ENCODE assay signal across 16 cellular contexts in the genomic region with DNA sequence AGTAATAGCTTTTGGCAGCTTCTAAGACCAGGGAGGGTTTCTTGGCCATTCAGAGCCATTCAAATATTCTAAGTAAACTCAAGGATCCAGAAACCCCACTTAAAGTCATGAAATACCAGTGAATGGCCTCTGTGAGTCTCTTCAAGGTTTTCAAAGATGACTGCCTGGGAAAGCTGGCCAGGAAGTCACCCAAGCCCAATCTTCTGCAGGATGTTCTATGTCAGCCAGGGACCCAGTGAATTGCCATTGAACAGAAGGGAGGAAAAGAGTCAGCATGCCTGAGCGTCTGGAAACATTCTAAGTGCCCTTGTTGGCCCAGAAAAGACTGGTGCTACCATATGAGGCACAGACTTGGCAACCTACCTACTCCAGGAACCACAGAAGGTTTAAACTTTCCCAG. TPM values are rescaled to one million over a fixed set of nuclear protein-coding genes. Genes with fewer than 3 reads are reported as not detected.
"Had no signal": no experiment of that assay in that cellular context is flagged by ENCODE, and none has a peak within 500 bp of the region (broad histone marks: within the 10 kb centered on the region; RNA-seq: fewer than 3 reads in every experiment).

No MANE protein-coding gene starts in this region.

RNA-seq across cellular contexts. Expression of a gene that starts 17.0 kb away (rescaled TPM):
- total RNA-seq: activated B cell treated with CpG ODN at 0.5 μM for 24 hours; activated CD4-positive, alpha-beta memory T cell treated with anti-CD3 and anti-CD28 coated beads, Interleukin-2, amount 10 ng/mL, durations not matched to agents 7 days and 5 days; activated CD4-positive, alpha-beta T cell treated with anti-CD3 and anti-CD28 coated beads, Interleukin-2, amount 10 ng/mL, durations not matched to agents 7 days and 5 days; activated CD8-positive, alpha-beta memory T cell treated with anti-CD3 and anti-CD28 coated beads, Interleukin-2, amount 10 ng/mL, durations not matched to agents 7 days and 5 days; activated CD8-positive, alpha-beta T cell treated with anti-CD3 and anti-CD28 coated beads, Interleukin-2, amount 10 ng/mL, durations not matched to agents 7 days and 5 days; activated naive CD4-positive, alpha-beta T cell treated with anti-CD3 and anti-CD28 coated beads, Interleukin-2, amount 50 U/mL, for 72 hours; activated naive CD8-positive, alpha-beta T cell treated with anti-CD3 and anti-CD28 coated beads for 36 hours; activated T-helper 2 cell treated with anti-CD3 and anti-CD28 coated beads, Interferon-gamma antibody, Interleukin-2, Interleukin-4, amounts not matched to agents 10 μg/mL and 5 μg/mL and 100 μg/mL, durations not matched to agents 14 hours and 24 hours and 36 hours; adrenal gland; aorta; astrocyte; body of pancreas; breast epithelium; cardiac septum; T-cell; T-helper 1 cell treated with Interleukin-12 subunit alpha and Interleukin-12 subunit beta and Interleukin-4 antibody, amounts not matched to agents 30 ng/mL and 1 ng/mL, for 36 hours had no signal

RNA-seq across cellular contexts. Expression of a gene that starts 26.4 kb away (rescaled TPM):
- total RNA-seq: activated B cell treated with CpG ODN at 0.5 μM for 24 hours; activated CD4-positive, alpha-beta memory T cell treated with anti-CD3 and anti-CD28 coated beads, Interleukin-2, amount 10 ng/mL, durations not matched to agents 7 days and 5 days; activated CD4-positive, alpha-beta T cell treated with anti-CD3 and anti-CD28 coated beads, Interleukin-2, amount 10 ng/mL, durations not matched to agents 7 days and 5 days; activated CD8-positive, alpha-beta memory T cell treated with anti-CD3 and anti-CD28 coated beads, Interleukin-2, amount 10 ng/mL, durations not matched to agents 7 days and 5 days; activated CD8-positive, alpha-beta T cell treated with anti-CD3 and anti-CD28 coated beads, Interleukin-2, amount 10 ng/mL, durations not matched to agents 7 days and 5 days; activated naive CD4-positive, alpha-beta T cell treated with anti-CD3 and anti-CD28 coated beads, Interleukin-2, amount 50 U/mL, for 72 hours; activated naive CD8-positive, alpha-beta T cell treated with anti-CD3 and anti-CD28 coated beads for 36 hours; activated T-helper 2 cell treated with anti-CD3 and anti-CD28 coated beads, Interferon-gamma antibody, Interleukin-2, Interleukin-4, amounts not matched to agents 10 μg/mL and 5 μg/mL and 100 μg/mL, durations not matched to agents 14 hours and 24 hours and 36 hours; adrenal gland; aorta; astrocyte; body of pancreas; breast epithelium; cardiac septum; T-cell; T-helper 1 cell treated with Interleukin-12 subunit alpha and Interleukin-12 subunit beta and Interleukin-4 antibody, amounts not matched to agents 30 ng/mL and 1 ng/mL, for 36 hours had no signal

RNA-seq across cellular contexts. Expression of a gene that starts 31.2 kb away (rescaled TPM):
- total RNA-seq: activated B cell treated with CpG ODN at 0.5 μM for 24 hours; activated CD4-positive, alpha-beta memory T cell treated with anti-CD3 and anti-CD28 coated beads, Interleukin-2, amount 10 ng/mL, durations not matched to agents 7 days and 5 days; activated CD4-positive, alpha-beta T cell treated with anti-CD3 and anti-CD28 coated beads, Interleukin-2, amount 10 ng/mL, durations not matched to agents 7 days and 5 days; activated CD8-positive, alpha-beta memory T cell treated with anti-CD3 and anti-CD28 coated beads, Interleukin-2, amount 10 ng/mL, durations not matched to agents 7 days and 5 days; activated CD8-positive, alpha-beta T cell treated with anti-CD3 and anti-CD28 coated beads, Interleukin-2, amount 10 ng/mL, durations not matched to agents 7 days and 5 days; activated naive CD4-positive, alpha-beta T cell treated with anti-CD3 and anti-CD28 coated beads, Interleukin-2, amount 50 U/mL, for 72 hours; activated naive CD8-positive, alpha-beta T cell treated with anti-CD3 and anti-CD28 coated beads for 36 hours; activated T-helper 2 cell treated with anti-CD3 and anti-CD28 coated beads, Interferon-gamma antibody, Interleukin-2, Interleukin-4, amounts not matched to agents 10 μg/mL and 5 μg/mL and 100 μg/mL, durations not matched to agents 14 hours and 24 hours and 36 hours; adrenal gland; aorta; astrocyte; body of pancreas; breast epithelium; cardiac septum; T-cell; T-helper 1 cell treated with Interleukin-12 subunit alpha and Interleukin-12 subunit beta and Interleukin-4 antibody, amounts not matched to agents 30 ng/mL and 1 ng/mL, for 36 hours had no signal

RNA-seq across cellular contexts. Expression of a gene that starts 35.9 kb away (rescaled TPM):
- total RNA-seq: activated B cell treated with CpG ODN at 0.5 μM for 24 hours; activated CD4-positive, alpha-beta memory T cell treated with anti-CD3 and anti-CD28 coated beads, Interleukin-2, amount 10 ng/mL, durations not matched to agents 7 days and 5 days; activated CD4-positive, alpha-beta T cell treated with anti-CD3 and anti-CD28 coated beads, Interleukin-2, amount 10 ng/mL, durations not matched to agents 7 days and 5 days; activated CD8-positive, alpha-beta memory T cell treated with anti-CD3 and anti-CD28 coated beads, Interleukin-2, amount 10 ng/mL, durations not matched to agents 7 days and 5 days; activated CD8-positive, alpha-beta T cell treated with anti-CD3 and anti-CD28 coated beads, Interleukin-2, amount 10 ng/mL, durations not matched to agents 7 days and 5 days; activated naive CD4-positive, alpha-beta T cell treated with anti-CD3 and anti-CD28 coated beads, Interleukin-2, amount 50 U/mL, for 72 hours; activated naive CD8-positive, alpha-beta T cell treated with anti-CD3 and anti-CD28 coated beads for 36 hours; activated T-helper 2 cell treated with anti-CD3 and anti-CD28 coated beads, Interferon-gamma antibody, Interleukin-2, Interleukin-4, amounts not matched to agents 10 μg/mL and 5 μg/mL and 100 μg/mL, durations not matched to agents 14 hours and 24 hours and 36 hours; adrenal gland; aorta; astrocyte; body of pancreas; breast epithelium; cardiac septum; T-cell; T-helper 1 cell treated with Interleukin-12 subunit alpha and Interleukin-12 subunit beta and Interleukin-4 antibody, amounts not matched to agents 30 ng/mL and 1 ng/mL, for 36 hours had no signal

RNA-seq across cellular contexts. Expression of a gene that starts 40.7 kb away (rescaled TPM):
- total RNA-seq: activated B cell treated with CpG ODN at 0.5 μM for 24 hours; activated CD4-positive, alpha-beta memory T cell treated with anti-CD3 and anti-CD28 coated beads, Interleukin-2, amount 10 ng/mL, durations not matched to agents 7 days and 5 days; activated CD4-positive, alpha-beta T cell treated with anti-CD3 and anti-CD28 coated beads, Interleukin-2, amount 10 ng/mL, durations not matched to agents 7 days and 5 days; activated CD8-positive, alpha-beta memory T cell treated with anti-CD3 and anti-CD28 coated beads, Interleukin-2, amount 10 ng/mL, durations not matched to agents 7 days and 5 days; activated CD8-positive, alpha-beta T cell treated with anti-CD3 and anti-CD28 coated beads, Interleukin-2, amount 10 ng/mL, durations not matched to agents 7 days and 5 days; activated naive CD4-positive, alpha-beta T cell treated with anti-CD3 and anti-CD28 coated beads, Interleukin-2, amount 50 U/mL, for 72 hours; activated naive CD8-positive, alpha-beta T cell treated with anti-CD3 and anti-CD28 coated beads for 36 hours; activated T-helper 2 cell treated with anti-CD3 and anti-CD28 coated beads, Interferon-gamma antibody, Interleukin-2, Interleukin-4, amounts not matched to agents 10 μg/mL and 5 μg/mL and 100 μg/mL, durations not matched to agents 14 hours and 24 hours and 36 hours; adrenal gland; aorta; astrocyte; body of pancreas; breast epithelium; cardiac septum; T-cell; T-helper 1 cell treated with Interleukin-12 subunit alpha and Interleukin-12 subunit beta and Interleukin-4 antibody, amounts not matched to agents 30 ng/mL and 1 ng/mL, for 36 hours had no signal
